In genomic region chr17:4740025-4740351, GRCh38 we compare ENCODE assay signal across 1 cellular context.
TF ChIP-seq lines count a peak whose summit lies in the region.

No MANE protein-coding gene starts in this region.

TF ChIP-seq in K562, 482 proteins besides CTCF, POLR2A, EP300 and RAD21:
- TF ChIP-seq NKRF (IDR thresholded peaks at IDR 0.05; ENCODE audit: borderline replicate concordance): no peak
- no peak for TF ChIP-seq RAD51 (IDR thresholded peaks at IDR 0.05; ENCODE audit: borderline replicate concordance, low read depth)
- no peak for TF ChIP-seq ZNF280B (CRISPR knock-in tag; IDR thresholded peaks at IDR 0.05)
- TF ChIP-seq HDAC1 (IDR thresholded peaks at IDR 0.05): no peak
- TF ChIP-seq ZNF408 (CRISPR knock-in tag; IDR thresholded peaks at IDR 0.05; ENCODE audit: low read depth): no peak
- TF ChIP-seq GATA2 (CRISPR knock-in tag; IDR thresholded peaks at IDR 0.05): no peak
- TF ChIP-seq NR0B1 (IDR thresholded peaks at IDR 0.05; ENCODE audit: partially characterized antibody): no peak
- no peak for TF ChIP-seq ZBTB34 (CRISPR knock-in tag; IDR thresholded peaks at IDR 0.05)
- TF ChIP-seq NCOA4 (IDR thresholded peaks at IDR 0.05; ENCODE audit: partially characterized antibody): no peak
- no peak for TF ChIP-seq ZSCAN29 (IDR thresholded peaks at IDR 0.05)
- no peak for TF ChIP-seq ILF3 (IDR thresholded peaks at IDR 0.05; ENCODE audit: borderline replicate concordance)
- TF ChIP-seq SMAD2 (IDR thresholded peaks at IDR 0.05; ENCODE audit: low read depth, low read length): no peak
- TF ChIP-seq DMBX1 (CRISPR knock-in tag; IDR thresholded peaks at IDR 0.05; ENCODE audit: borderline replicate concordance): no peak
